In the genomic region with DNA sequence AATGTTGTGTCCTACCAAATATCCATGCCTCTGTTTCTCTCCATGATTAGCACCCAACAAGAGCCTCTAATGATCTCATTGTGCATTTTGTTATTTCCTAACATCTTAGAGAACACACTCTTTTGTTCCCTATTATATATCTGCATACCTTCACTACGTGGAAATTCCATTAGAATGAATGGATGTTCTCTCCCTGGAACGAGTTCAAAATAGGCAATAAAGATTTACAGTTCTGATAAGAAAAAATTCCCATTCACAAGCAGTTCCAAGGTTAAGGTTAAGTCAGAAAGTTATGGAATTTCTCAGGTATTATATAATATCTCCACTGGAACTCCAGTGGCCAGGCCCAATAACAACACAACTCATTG, we compare ENCODE assay signal across 21 cellular contexts.
DNase-seq lines count a peak whose midpoint lies in the region; ATAC-seq, FAIRE-seq and TF ChIP-seq lines count a peak whose summit lies in the region.
"Had no signal": no experiment of that assay in that cellular context is flagged by ENCODE, and none has a peak within 500 bp of the region (broad histone marks: within the 10 kb centered on the region; RNA-seq: fewer than 3 reads in every experiment).

No MANE protein-coding gene starts in this region.

- H3K4me2 ChIP-seq in endothelial cell of umbilical vein (ENCODE audit: insufficient read depth, low read length) (no peak overlapping the region), smooth muscle cell (no peak overlapping the region)
- H3K4me2 ChIP-seq: KMS-11 had no signal

- H3K79me2 ChIP-seq in endothelial cell of umbilical vein (ENCODE audit: control insufficient read depth, insufficient read depth, low read length) (no peaks in the 10 kb centered on the region), smooth muscle cell (ENCODE audit: low read depth) (no peaks in the 10 kb centered on the region)

- intact Hi-C loops in endothelial cell of umbilical vein (cut with micrococcal nuclease) = loop anchor here (2.0 kb wide), 1 partner anchor 57 kb away; no protein-coding TSS in a partner anchor
- intact Hi-C loops in activated CD8-positive, alpha-beta T cell treated with anti-CD3 and anti-CD28 coated beads for 36 hours (cut with micrococcal nuclease) = no loop called here

- H2AFZ ChIP-seq in endothelial cell of umbilical vein (ENCODE audit: low read depth, low read length) (no peak overlapping the region), smooth muscle cell (ENCODE audit: low read depth) (no peak overlapping the region)

- WGBS in smooth muscle cell (ENCODE audit: low lambda C conversion rate) = 26% methylated on average over 2 of the region's 2 CpGs

- no peaks in the 10 kb centered on the region for H3F3A ChIP-seq in smooth muscle cell (ENCODE audit: low read depth)

- H3K9me3 Mint-ChIP-seq in activated CD8-positive, alpha-beta T cell treated with anti-CD3 and anti-CD28 coated beads for 36 hours = no peaks in the 10 kb centered on the region
- H3K9me3 Mint-ChIP-seq: H9, natural killer cell had no signal

- no peak for ATAC-seq in GM18867 (IDR thresholded peaks at IDR 0.05; ENCODE audit: unreplicated experiment)
- no peak for ATAC-seq in activated CD8-positive, alpha-beta T cell treated with anti-CD3 and anti-CD28 coated beads for 36 hours
- no peak for ATAC-seq in HG03432 (IDR thresholded peaks at IDR 0.05; ENCODE audit: unreplicated experiment)
- ATAC-seq: natural killer cell, right cardiac atrium, upper lobe of right lung had no signal

- no TSS peak for BruUV-seq in endothelial cell of umbilical vein (replicated peaks; lab: Mats Ljungman, UMichigan)

- TF ChIP-seq POLR2A in endothelial cell of umbilical vein (IDR thresholded peaks at IDR 0.05; ENCODE audit: low read depth, low read length) = no peak

- H3K27me3 ChIP-seq in endothelial cell of umbilical vein (ENCODE audit: control insufficient read depth in 2 of 2, insufficient read depth in 2 of 2, low read length in 2 of 2) (no peaks in the 10 kb centered on the region), smooth muscle cell (ENCODE audit: low read depth) (no peaks in the 10 kb centered on the region)
- H3K27me3 ChIP-seq: ascending aorta, ovary, upper lobe of right lung had no signal

- H3K4me3 ChIP-seq in endothelial cell of umbilical vein (replicated peaks in 1 of 3; ENCODE audit: insufficient read depth in 1 of 3, low read depth in 1 of 3, low read length in 3 of 3) (no peak overlapping the region), smooth muscle cell (no peak overlapping the region)
- H3K4me3 ChIP-seq: ascending aorta, ovary, upper lobe of right lung had no signal

- H3K27ac Mint-ChIP-seq in activated CD8-positive, alpha-beta T cell treated with anti-CD3 and anti-CD28 coated beads for 36 hours = no peak overlapping the region
- H3K27ac Mint-ChIP-seq: CD14-positive monocyte, natural killer cell had no signal

- H3K4me1 Mint-ChIP-seq in activated CD8-positive, alpha-beta T cell treated with anti-CD3 and anti-CD28 coated beads for 36 hours (ENCODE audit: low read depth) = no peaks in the 10 kb centered on the region
- H3K4me1 Mint-ChIP-seq: CD14-positive monocyte, H9, natural killer cell had no signal

- TF ChIP-seq CTCF in endothelial cell of umbilical vein (IDR thresholded peaks at IDR 0.05; ENCODE audit: extremely low read depth in 1 of 2, insufficient read depth in 1 of 2, low read depth in 1 of 2, low read length in 2 of 2) = no peak
- TF ChIP-seq CTCF in smooth muscle cell (IDR thresholded peaks at IDR 0.05; ENCODE audit: borderline replicate concordance, insufficient read depth, poor library complexity, severe bottlenecking) = no peak
- TF ChIP-seq CTCF in activated CD8-positive, alpha-beta T cell treated with anti-CD3 and anti-CD28 coated beads for 36 hours (IDR thresholded peaks at IDR 0.05) = no peak

- H3K27ac ChIP-seq in endothelial cell of umbilical vein (ENCODE audit: insufficient read depth, low read depth, low read length) = no peak overlapping the region
- H3K27ac ChIP-seq in smooth muscle cell (ENCODE audit: low read depth) = peak overlapping the region; percentile 84
- H3K27ac ChIP-seq: ascending aorta, KMS-11, ovary, upper lobe of right lung had no signal

- DNase-seq in ELR (ENCODE audit: low read depth) (peak; percentile 26), RCC 7860 (ENCODE audit: low spot score) (peak; percentile 26), endothelial cell of umbilical vein (ENCODE audit: low read depth, low spot score) (peak; percentile 35), smooth muscle cell (lab: John Stamatoyannopoulos, UW; ENCODE audit: unreplicated experiment) (no peak)
- DNase-seq in activated CD8-positive, alpha-beta T cell treated with anti-CD3 and anti-CD28 coated beads for 36 hours = no peak
- DNase-seq: activated naive CD4-positive, alpha-beta T cell treated with anti-CD3 and anti-CD28 coated beads, Interleukin-2, amount 50 U/mL, for 16 hours; H9; natural killer cell; NCI-H2029; NCI-H345; OCI-M1; ovary; right cardiac atrium; SIG-M5; upper lobe of right lung had no signal

- H3K4me1 ChIP-seq in endothelial cell of umbilical vein (ENCODE audit: control insufficient read depth, extremely low read depth, insufficient read depth, low read length) (peaks cover 4% of the 10 kb centered on the region), smooth muscle cell (ENCODE audit: low read depth) (no peaks in the 10 kb centered on the region)
- H3K4me1 ChIP-seq: ascending aorta, upper lobe of right lung had no signal

- CTCF ChIA-PET in endothelial cell of umbilical vein (lab: Charles Lee) = interaction anchor here (1.0 to 1.5 kb wide), 2 partner anchors 8 to 22 kb away, joined by 3 read pairs; no protein-coding TSS in a partner anchor
- CTCF ChIA-PET in activated CD8-positive, alpha-beta T cell treated with anti-CD3 and anti-CD28 coated beads for 36 hours (lab: Charles Lee) = no interaction called here

- H3K9me3 ChIP-seq in endothelial cell of umbilical vein (replicated peaks; ENCODE audit: control insufficient read depth, insufficient read depth, low read length) (no peaks in the 10 kb centered on the region), smooth muscle cell (replicated peaks; ENCODE audit: low read depth) (no peaks in the 10 kb centered on the region)
- H3K9me3 ChIP-seq: ascending aorta, ovary, upper lobe of right lung had no signal

- no peaks in the 10 kb centered on the region for H3K9me1 ChIP-seq in endothelial cell of umbilical vein (replicated peaks; ENCODE audit: control insufficient read depth, extremely low read depth, insufficient read depth, low read length)

- no peak overlapping the region for H3K4me3 Mint-ChIP-seq in activated CD8-positive, alpha-beta T cell treated with anti-CD3 and anti-CD28 coated beads for 36 hours
- H3K4me3 Mint-ChIP-seq: CD14-positive monocyte, H9, natural killer cell had no signal

- H3K27me3 Mint-ChIP-seq in activated CD8-positive, alpha-beta T cell treated with anti-CD3 and anti-CD28 coated beads for 36 hours = peaks cover 19% of the 10 kb centered on the region

- POLR2A ChIA-PET in endothelial cell of umbilical vein (lab: Charles Lee) = no interaction called here
- POLR2A ChIA-PET in activated CD8-positive, alpha-beta T cell treated with anti-CD3 and anti-CD28 coated beads for 36 hours (lab: Charles Lee) = no interaction called here

- H4K20me1 ChIP-seq in endothelial cell of umbilical vein (replicated peaks; ENCODE audit: control insufficient read depth, extremely low read depth, insufficient read depth, low read length) (no peaks in the 10 kb centered on the region), smooth muscle cell (ENCODE audit: low read depth) (no peaks in the 10 kb centered on the region)

- H3K36me3 Mint-ChIP-seq in activated CD8-positive, alpha-beta T cell treated with anti-CD3 and anti-CD28 coated beads for 36 hours (ENCODE audit: low read depth) = no peaks in the 10 kb centered on the region
- H3K36me3 Mint-ChIP-seq: CD14-positive monocyte, natural killer cell had no signal

- H3K9ac ChIP-seq in endothelial cell of umbilical vein (replicated peaks; ENCODE audit: extremely low read depth, insufficient read depth, low read length) = no peak overlapping the region
- no peak overlapping the region for H3K9ac ChIP-seq in smooth muscle cell (ENCODE audit: low read depth)
- H3K9ac ChIP-seq: KMS-11 had no signal

- FAIRE-seq in RCC 7860 (lab: Jason Lieb, UNC) (no peak), endothelial cell of umbilical vein (lab: Jason Lieb, UNC) (no peak)
- FAIRE-seq: G401.6 had no signal

- H3K36me3 ChIP-seq in endothelial cell of umbilical vein (ENCODE audit: control insufficient read depth in 2 of 2, extremely low read depth in 1 of 2, insufficient read depth in 2 of 2, low read length in 2 of 2) (no peaks in the 10 kb centered on the region), smooth muscle cell (ENCODE audit: low read depth) (no peaks in the 10 kb centered on the region)
- H3K36me3 ChIP-seq: ascending aorta, ovary, upper lobe of right lung had no signal

- dilution Hi-C loops in endothelial cell of umbilical vein (cut with MboI; ENCODE audit: extremely low pct_ligation_motif_present, low sequenced_read_pairs) = no loop called here

TF ChIP-seq in endothelial cell of umbilical vein, 7 proteins besides CTCF, POLR2A, EP300 and RAD21:
- TF ChIP-seq MYC (IDR thresholded peaks at IDR 0.05; ENCODE audit: low read depth, low read length) = no peak
- peak; percentile 29 for TF ChIP-seq JUN (IDR thresholded peaks at IDR 0.05; ENCODE audit: borderline replicate concordance, insufficient read depth, insufficient read length, low read depth)

Comparison
In these comparisons a context has a peak if more than half of its experiments do, and no peak if none do; other contexts are left out.
1. DNase-seq: peak in ELR (single experiment), RCC 7860 (single experiment) and endothelial cell of umbilical vein (single experiment); none in smooth muscle cell (single experiment) and activated CD8-positive, alpha-beta T cell treated with anti-CD3 and anti-CD28 coated beads for 36 hours (single experiment).